Comparison of ENCODE assay signal across 22 cellular contexts in the genomic region with DNA sequence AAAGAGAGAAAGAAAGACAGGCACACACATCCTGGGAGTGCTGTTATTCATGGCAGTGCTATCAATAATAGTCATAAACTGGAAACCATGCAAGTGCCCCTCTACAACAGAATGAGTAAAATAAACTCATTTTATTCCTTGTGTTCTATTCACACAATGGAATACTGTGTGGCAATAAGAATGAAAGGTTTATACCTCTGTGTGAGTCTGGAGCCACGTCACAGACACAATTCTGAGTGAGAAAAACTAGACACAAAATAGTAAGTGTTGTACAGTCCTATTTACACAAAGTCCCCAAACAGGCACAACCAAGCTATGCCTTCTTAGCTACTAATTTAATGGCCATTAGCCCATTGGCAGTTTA.
"Had no signal": no experiment of that assay in that cellular context is flagged by ENCODE, and none has a peak within 500 bp of the region (broad histone marks: within the 10 kb centered on the region; RNA-seq: fewer than 3 reads in every experiment).

No MANE protein-coding gene starts in this region.

- FAIRE-seq: endothelial cell of umbilical vein, kidney had no signal

- DNase-seq: dermis blood vessel endothelial cell; effector memory CD4-positive, alpha-beta T cell; foreskin keratinocyte; heart left ventricle; kidney; natural killer cell; occipital lobe; ovary; retina; right lobe of liver; stimulated activated CD4-positive, alpha-beta T cell treated with anti-CD3 and anti-CD28 coated beads, Interleukin-2, amount 100 ng/mL, for 24 hours; stimulated activated CD4-positive, alpha-beta T cell treated with anti-CD3 and anti-CD28 coated beads, Interleukin-4, amount 100 ng/mL, for 24 hours; stimulated activated naive CD4-positive, alpha-beta T cell treated with Interleukin-2 at 50 U/mL for 16 hours; stomach; thyroid gland had no signal

- H3K27me3 ChIP-seq: esophagus muscularis mucosa, foreskin keratinocyte, gastroesophageal sphincter, heart left ventricle, hepatocyte, ovary, right lobe of liver, stomach, thyroid gland had no signal

- H3K9me3 ChIP-seq: esophagus muscularis mucosa, gastroesophageal sphincter, heart left ventricle, ovary, right lobe of liver, stomach, thyroid gland had no signal

- H3K79me2 ChIP-seq: hepatocyte had no signal

- H3K27ac ChIP-seq: esophagus muscularis mucosa, gastroesophageal sphincter, heart left ventricle, hepatocyte, ovary, right lobe of liver, stomach, thyroid gland had no signal

- H3K4me1 ChIP-seq: gastroesophageal sphincter, right lobe of liver, thyroid gland had no signal

- ATAC-seq: foreskin keratinocyte; gastroesophageal sphincter; heart left ventricle; left lobe of liver; natural killer cell; right lobe of liver; stimulated activated effector memory CD8-positive, alpha-beta T cell treated with anti-CD3 and anti-CD28 coated beads, Interleukin-12 subunit alpha, Interleukin-12 subunit beta, amount 100 ng/mL, for 72 hours had no signal

- H2AFZ ChIP-seq: hepatocyte had no signal

- H3K4me2 ChIP-seq: hepatocyte had no signal

- H3K4me3 ChIP-seq: esophagus muscularis mucosa, gastroesophageal sphincter, heart left ventricle, hepatocyte, lung, ovary, right lobe of liver, stomach, thyroid gland had no signal

- H3K36me3 ChIP-seq: esophagus muscularis mucosa, gastroesophageal sphincter, heart left ventricle, ovary, right lobe of liver, stomach, thyroid gland had no signal
